In genomic region chr3:89114841-89115223, GRCh38 we compare ENCODE assay signal across 9 cellular contexts. TPM values are rescaled to one million over a fixed set of nuclear protein-coding genes. Genes with fewer than 3 reads are reported as not detected.
DNase-seq lines count a peak whose midpoint lies in the region; ATAC-seq, FAIRE-seq and TF ChIP-seq lines count a peak whose summit lies in the region.
"Had no signal": no experiment of that assay in that cellular context is flagged by ENCODE, and none has a peak within 500 bp of the region (broad histone marks: within the 10 kb centered on the region; RNA-seq: fewer than 3 reads in every experiment).

No MANE protein-coding gene starts in this region.

- H3K36me3 Mint-ChIP-seq in type B pancreatic cell = no peaks in the 10 kb centered on the region

- H3K4me1 Mint-ChIP-seq in type B pancreatic cell (ENCODE audit: unreplicated experiment) = peaks cover 14% of the 10 kb centered on the region

- no peaks in the 10 kb centered on the region for H3K79me1 ChIP-seq in mesenchymal stem cell (replicated peaks; ENCODE audit: low read length, poor library complexity, severe bottlenecking)

- H3K9me3 ChIP-seq in mesenchymal stem cell (ENCODE audit: control insufficient read depth, low read length) (no peaks in the 10 kb centered on the region), small intestine (ENCODE audit: control insufficient read depth, low read depth) (no peaks in the 10 kb centered on the region)
- H3K9me3 ChIP-seq: neutrophil had no signal

- H2BK120ac ChIP-seq in mesenchymal stem cell (ENCODE audit: low read depth, low read length) = no peak overlapping the region

- H3K36me3 ChIP-seq in bronchial epithelial cell (ENCODE audit: control insufficient read depth, insufficient read depth, low read length) (no peaks in the 10 kb centered on the region), mesenchymal stem cell (ENCODE audit: control insufficient read depth in 1 of 2, insufficient read depth in 2 of 2, low read depth in 1 of 2, low read length in 2 of 2) (no peaks in the 10 kb centered on the region), small intestine (ENCODE audit: control insufficient read depth in 2 of 2, insufficient read depth in 2 of 2, low read length in 2 of 2) (no peaks in the 10 kb centered on the region)
- H3K36me3 ChIP-seq: neutrophil had no signal

- no peak for FAIRE-seq in bronchial epithelial cell (lab: Jason Lieb, UNC)
- FAIRE-seq in small intestine (lab: Jason Lieb, UNC) = no peak

- ATAC-seq in HG02642 (IDR thresholded peaks at IDR 0.05; ENCODE audit: poor library complexity, unreplicated experiment) (no peak), HG03025 (IDR thresholded peaks at IDR 0.05; ENCODE audit: low FRiP score, unreplicated experiment) (no peak)

- H3K14ac ChIP-seq in mesenchymal stem cell (ENCODE audit: low read length in 2 of 2) = no peak overlapping the region

- H3K18ac ChIP-seq in mesenchymal stem cell (ENCODE audit: low read depth in 1 of 2, low read length in 2 of 2) = no peak overlapping the region

- H3K9me3 Mint-ChIP-seq in type B pancreatic cell = no peaks in the 10 kb centered on the region

- H3K27ac ChIP-seq in mesenchymal stem cell (ENCODE audit: low read length, poor library complexity, severe bottlenecking) (no peak overlapping the region), small intestine (ENCODE audit: low read depth in 1 of 2, low read length in 1 of 2) (no peak overlapping the region)
- H3K27ac ChIP-seq: neutrophil had no signal

- 26% methylated on average over 13 of the region's 13 CpGs for WGBS in mesenchymal stem cell
- 19 to 23% (median 20%) methylated on average over 11 to 13 of the region's 13 CpGs for WGBS in small intestine, 3 donors

- H3K4me2 ChIP-seq in mesenchymal stem cell (ENCODE audit: low read length, poor library complexity, severe bottlenecking) = peak overlapping the region; percentile 78

- H3K4me1 ChIP-seq in mesenchymal stem cell (ENCODE audit: control insufficient read depth, insufficient read depth, low read depth, low read length) (peaks cover 7% of the 10 kb centered on the region), small intestine (ENCODE audit: control insufficient read depth in 2 of 2, insufficient read depth in 1 of 2, low read depth in 1 of 2, low read length in 1 of 2) (no peaks in the 10 kb centered on the region)

- TF ChIP-seq CTCF in bronchial epithelial cell (IDR thresholded peaks at IDR 0.05; ENCODE audit: insufficient read depth, low read length, severe bottlenecking) (no peak), type B pancreatic cell (conservative IDR thresholded peaks at IDR 0.05) (peak; percentile 33)

- H3K4me3 ChIP-seq in bronchial epithelial cell (ENCODE audit: low read depth, low read length) (peak overlapping the region; percentile 31), mesenchymal stem cell (ENCODE audit: insufficient read depth in 1 of 2, low read depth in 1 of 2, low read length in 2 of 2) (peak overlapping the region; percentile 57 to 79), small intestine (ENCODE audit: low read depth in 1 of 2, low read length in 2 of 2) (no peak overlapping the region)

- H3K23ac ChIP-seq in mesenchymal stem cell (ENCODE audit: low read length in 2 of 2) = no peak overlapping the region

- H3K27ac Mint-ChIP-seq in type B pancreatic cell = peak overlapping the region; percentile 52

- no peak overlapping the region for H3K4ac ChIP-seq in mesenchymal stem cell (ENCODE audit: low read depth in 1 of 2, low read length in 2 of 2)

- H2AK5ac ChIP-seq in mesenchymal stem cell (ENCODE audit: low read length, severe bottlenecking) = no peak overlapping the region

- H4K91ac ChIP-seq in mesenchymal stem cell (ENCODE audit: low read length) = no peak overlapping the region

- peak; percentile 62 for DNase-seq in NCI-H146 treated with DMSO at 0.1 percent for 48 hours (lab: John Stamatoyannopoulos, UW; ENCODE audit: unreplicated experiment)
- no peak for DNase-seq in NCI-H146 (lab: John Stamatoyannopoulos, UW)
- DNase-seq in bronchial epithelial cell (ENCODE audit: low read depth) = no peak
- no peak for DNase-seq in mesenchymal stem cell
- no peak for DNase-seq in type B pancreatic cell (ENCODE audit: extremely low spot score, unreplicated experiment)
- DNase-seq in small intestine = no peak

- peak overlapping the region; percentile 92 for H3K4me3 Mint-ChIP-seq in type B pancreatic cell

- peaks cover 44% of the 10 kb centered on the region for H3K27me3 Mint-ChIP-seq in type B pancreatic cell

- H2BK5ac ChIP-seq in mesenchymal stem cell (ENCODE audit: low read depth, low read length, poor library complexity, severe bottlenecking) = no peak overlapping the region

- no peak overlapping the region for H2BK15ac ChIP-seq in mesenchymal stem cell (ENCODE audit: low read depth, poor library complexity, severe bottlenecking)

- peak overlapping the region; percentile 46 for H3K9ac ChIP-seq in mesenchymal stem cell (ENCODE audit: low read length)

- H3K27me3 ChIP-seq in bronchial epithelial cell (ENCODE audit: control insufficient read depth, insufficient read depth, low read length) = no peaks in the 10 kb centered on the region
- H3K27me3 ChIP-seq in mesenchymal stem cell (ENCODE audit: control insufficient read depth in 1 of 2, insufficient read depth in 1 of 2, low read length in 2 of 2) = peaks cover 3 to 25% of the 10 kb centered on the region in 2 experiments
- H3K27me3 ChIP-seq in small intestine (ENCODE audit: control insufficient read depth in 2 of 2, insufficient read depth in 2 of 2, low read length in 2 of 2) = peaks cover 0 to 4% of the 10 kb centered on the region in 2 donors

- peak overlapping the region; percentile 71 for H4K8ac ChIP-seq in mesenchymal stem cell (ENCODE audit: low read length)

- no peak overlapping the region for H2BK12ac ChIP-seq in mesenchymal stem cell (ENCODE audit: low read length in 2 of 2)

- H2AFZ ChIP-seq in mesenchymal stem cell (ENCODE audit: low read depth, low read length) = peak overlapping the region; percentile 29

RNA-seq across cellular contexts. Expression of gene EPHA3, which starts 7.4 kb away (rescaled TPM):
- total RNA-seq in bronchial epithelial cell (under 0.01 TPM in 2 replicates), type B pancreatic cell (ENCODE audit: low replicate concordance) (1.8 and 30.3 TPM in 2 replicates)
- polyA plus RNA-seq in mesenchymal stem cell (2013, experiment 1 of 2) = 0.08 TPM
- polyA plus RNA-seq in mesenchymal stem cell (2013, experiment 2 of 2) = 0.08 TPM
- polyA plus RNA-seq in small intestine = under 1 TPM in 2 of 3 donors, not detected in 1; under 0.01 to 0.88 TPM

Comparison
In these comparisons a context has a peak if more than half of its experiments do, and no peak if none do; other contexts are left out.
1. H3K4me3 ChIP-seq: peak in bronchial epithelial cell (single experiment) and mesenchymal stem cell (2 of 2); none in small intestine (0 of 2).